ENCODE assay signal across 11 cellular contexts in the genomic region with DNA sequence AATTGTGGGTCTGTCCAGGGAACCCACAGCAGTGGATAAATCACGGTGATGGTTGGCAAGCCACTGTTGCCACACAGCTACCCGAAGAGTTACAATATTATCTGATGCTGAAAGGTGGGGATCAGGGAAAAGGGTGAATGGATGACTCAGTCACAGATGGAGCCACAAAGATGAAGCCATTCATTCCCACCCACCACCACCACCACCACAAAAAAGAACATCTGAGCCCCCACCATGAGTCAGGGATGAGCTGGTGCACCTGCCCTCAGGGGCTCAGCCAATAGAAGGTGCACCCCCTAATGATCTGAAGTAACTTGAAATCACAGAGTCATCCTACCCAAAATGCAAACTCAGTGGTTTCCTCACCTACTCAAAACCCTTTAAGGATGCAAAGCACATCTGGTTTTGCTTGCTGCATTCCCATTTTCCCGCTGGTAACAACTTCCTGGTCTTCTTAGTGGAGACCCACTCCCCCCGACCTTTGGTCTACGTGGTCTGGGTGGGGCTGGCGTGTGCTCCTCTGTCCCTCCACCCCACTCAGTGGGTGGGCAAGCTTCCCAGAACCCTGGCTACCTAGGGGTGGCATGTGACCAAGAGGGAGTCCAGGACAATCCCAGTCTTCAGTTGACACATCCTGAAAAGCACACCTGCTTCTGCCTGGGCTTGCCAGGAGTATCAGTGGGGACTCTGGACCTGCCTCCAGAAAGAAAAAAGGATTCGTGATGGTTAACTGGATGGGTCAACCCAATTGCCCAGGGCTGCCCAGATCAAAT.
DNase-seq lines count a peak whose midpoint lies in the region; ATAC-seq and TF ChIP-seq lines count a peak whose summit lies in the region.
"Had no signal": no experiment of that assay in that cellular context is flagged by ENCODE, and none has a peak within 500 bp of the region (broad histone marks: within the 10 kb centered on the region; RNA-seq: fewer than 3 reads in every experiment).

No MANE protein-coding gene starts in this region.

- peaks cover 41% of the 10 kb centered on the region for H3K27me3 ChIP-seq in HCT116 (ENCODE audit: insufficient read depth, low read length)
- peaks cover 5% of the 10 kb centered on the region for H3K27me3 ChIP-seq in skeletal muscle satellite cell (ENCODE audit: control insufficient read depth, insufficient read depth, low read length)

- no peaks in the 10 kb centered on the region for H3K36me3 Mint-ChIP-seq in activated T-cell treated with anti-CD3 and anti-CD28 coated beads, Interleukin-2, amount 50 U/mL, for 72 hours (ENCODE audit: insufficient read depth in 2 of 2)

- intact Hi-C loops in HCT116 (cut with micrococcal nuclease), result no loop called here

- H3K9me2 ChIP-seq in HCT116 (ENCODE audit: insufficient read depth), result no peaks in the 10 kb centered on the region

- no peak overlapping the region for H3K4me3 Mint-ChIP-seq in activated T-cell treated with anti-CD3 and anti-CD28 coated beads, Interleukin-2, amount 50 U/mL, for 72 hours

- H4K20me1 ChIP-seq in HCT116 (ENCODE audit: insufficient read depth), result no peaks in the 10 kb centered on the region

- H3K27ac Mint-ChIP-seq in activated T-cell treated with anti-CD3 and anti-CD28 coated beads, Interleukin-2, amount 50 U/mL, for 72 hours, result peak overlapping the region; percentile 20

- BruUV-seq in HCT116 (replicated peaks; lab: Mats Ljungman, UMichigan), result no TSS peak

- no peaks in the 10 kb centered on the region for H3K9me3 ChIP-seq in HCT116 (ENCODE audit: control insufficient read depth in 1 of 2, insufficient read depth in 1 of 2, low read depth in 1 of 2, low read length in 2 of 2)
- no peaks in the 10 kb centered on the region for H3K9me3 ChIP-seq in skeletal muscle satellite cell (replicated peaks; ENCODE audit: low read length)
- H3K9me3 ChIP-seq: esophagus squamous epithelium had no signal

- H3K79me2 ChIP-seq in HCT116 (ENCODE audit: insufficient read depth, low read length), result no peaks in the 10 kb centered on the region

- H2AFZ ChIP-seq in HCT116 (ENCODE audit: low read depth, low read length, poor library complexity, severe bottlenecking), result no peak overlapping the region

- peaks cover 3 to 5% of the 10 kb centered on the region in 2 donors for H3K9me3 Mint-ChIP-seq in activated T-cell treated with anti-CD3 and anti-CD28 coated beads, Interleukin-2, amount 50 U/mL, for 72 hours

- RAD21 ChIA-PET in HCT116 (lab: Charles Lee; ENCODE audit: low non-redundant PET in 1 of 2, low total read pairs in 2 of 2, uncharacterized antibody in 2 of 2, unreplicated experiment in 2 of 2), result no interaction called here

- H3K36me3 ChIP-seq in HCT116 (ENCODE audit: control insufficient read depth in 1 of 2, insufficient read depth in 2 of 2, low read length in 2 of 2) (no peaks in the 10 kb centered on the region), skeletal muscle satellite cell (ENCODE audit: insufficient read depth, low read length) (no peaks in the 10 kb centered on the region)
- H3K36me3 ChIP-seq: esophagus squamous epithelium had no signal

- H3K4me1 Mint-ChIP-seq in activated T-cell treated with anti-CD3 and anti-CD28 coated beads, Interleukin-2, amount 50 U/mL, for 72 hours (ENCODE audit: low read depth), result peaks cover 11% of the 10 kb centered on the region

- DNase-seq in AG08395 (ENCODE audit: low spot score) (peak; percentile 23), HCT116 (ENCODE audit: low read depth, low spot score) (no peak)
- DNase-seq in activated T-cell treated with anti-CD3 and anti-CD28 coated beads, Interleukin-2, amount 50 U/mL, for 72 hours, result peak; percentile 34 to 56
- DNase-seq: esophagus squamous epithelium, NCI-H1092, NCI-H82 had no signal

- H3K4me2 ChIP-seq in HCT116 (ENCODE audit: low read length) (no peak overlapping the region), skeletal muscle satellite cell (ENCODE audit: low read length) (no peak overlapping the region)

- H3K4me1 ChIP-seq in HCT116 (ENCODE audit: control insufficient read depth in 1 of 2, insufficient read depth in 2 of 2, low read length in 2 of 2) (no peaks in the 10 kb centered on the region), skeletal muscle satellite cell (ENCODE audit: control insufficient read depth, insufficient read depth, low read length) (peaks cover 14% of the 10 kb centered on the region)
- H3K4me1 ChIP-seq: esophagus squamous epithelium had no signal

- TF ChIP-seq CTCF in HCT116 (IDR thresholded peaks at IDR 0.05 in 2 of 3, conservative IDR thresholded peaks at IDR 0.05 in 1 of 3; ENCODE audit: borderline replicate concordance in 1 of 3, insufficient read depth in 1 of 3, low read depth in 2 of 3, low read length in 2 of 3), result no peak

- ATAC-seq in HCT116 (peak; percentile 34; the same call in 1 of the 2 replicates), GM19324 (IDR thresholded peaks at IDR 0.05; ENCODE audit: low FRiP score, unreplicated experiment) (no peak), GM21717 (IDR thresholded peaks at IDR 0.05; ENCODE audit: unreplicated experiment) (no peak), GM19328 (IDR thresholded peaks at IDR 0.05; ENCODE audit: unreplicated experiment) (no peak), GM18870 (IDR thresholded peaks at IDR 0.05; ENCODE audit: unreplicated experiment) (no peak)
- ATAC-seq in activated T-cell treated with anti-CD3 and anti-CD28 coated beads, Interleukin-2, amount 50 U/mL, for 72 hours (replicated peaks in 1 of 2), result peak; percentile 87 to 94

- POLR2A ChIA-PET in HCT116 (lab: Charles Lee), result no interaction called here

- CTCF ChIA-PET in HCT116 (lab: Charles Lee), result no interaction called here

- H3K27me3 Mint-ChIP-seq in activated T-cell treated with anti-CD3 and anti-CD28 coated beads, Interleukin-2, amount 50 U/mL, for 72 hours (ENCODE audit: low read depth), result peaks cover 50% of the 10 kb centered on the region

- no peak overlapping the region for H3K4me3 ChIP-seq in HCT116 (replicated peaks in 1 of 2; ENCODE audit: low read depth in 1 of 2, low read length in 2 of 2)
- H3K4me3 ChIP-seq in skeletal muscle satellite cell (ENCODE audit: low read length), result no peak overlapping the region
- H3K4me3 ChIP-seq: esophagus squamous epithelium had no signal

- H3K9ac ChIP-seq in HCT116 (ENCODE audit: low read length) (no peak overlapping the region), skeletal muscle satellite cell (ENCODE audit: low read depth, low read length) (peak overlapping the region; percentile 51)

- TF ChIP-seq RAD21 in HCT116 (IDR thresholded peaks at IDR 0.05; ENCODE audit: low read depth), result no peak

- TF ChIP-seq POLR2A in HCT116 (IDR thresholded peaks at IDR 0.05; ENCODE audit: borderline replicate concordance, extremely low read depth, insufficient read depth, insufficient read length), result no peak

- H3K27ac ChIP-seq in HCT116 (ENCODE audit: low read depth, low read length), result no peak overlapping the region
- H3K27ac ChIP-seq: esophagus squamous epithelium had no signal

TF ChIP-seq in HCT116, 20 proteins besides CTCF, POLR2A, EP300 and RAD21:
- TF ChIP-seq ELF1 (IDR thresholded peaks at IDR 0.05; ENCODE audit: borderline replicate concordance, low read depth) (no peak), SIN3A (IDR thresholded peaks at IDR 0.05; ENCODE audit: low read depth) (no peak), EZH2phosphoT487 (IDR thresholded peaks at IDR 0.05; ENCODE audit: borderline replicate concordance) (no peak), SP1 (IDR thresholded peaks at IDR 0.05; ENCODE audit: low read depth) (no peak), YY1 (IDR thresholded peaks at IDR 0.05; ENCODE audit: extremely low read depth, insufficient replicate concordance, low read depth, low read length) (no peak), FOSL1 (IDR thresholded peaks at IDR 0.05; ENCODE audit: low read depth) (no peak), ZFX (IDR thresholded peaks at IDR 0.05) (no peak), CEBPB (IDR thresholded peaks at IDR 0.05; ENCODE audit: low read depth) (no peak)
- TF ChIP-seq, protein P1, sequence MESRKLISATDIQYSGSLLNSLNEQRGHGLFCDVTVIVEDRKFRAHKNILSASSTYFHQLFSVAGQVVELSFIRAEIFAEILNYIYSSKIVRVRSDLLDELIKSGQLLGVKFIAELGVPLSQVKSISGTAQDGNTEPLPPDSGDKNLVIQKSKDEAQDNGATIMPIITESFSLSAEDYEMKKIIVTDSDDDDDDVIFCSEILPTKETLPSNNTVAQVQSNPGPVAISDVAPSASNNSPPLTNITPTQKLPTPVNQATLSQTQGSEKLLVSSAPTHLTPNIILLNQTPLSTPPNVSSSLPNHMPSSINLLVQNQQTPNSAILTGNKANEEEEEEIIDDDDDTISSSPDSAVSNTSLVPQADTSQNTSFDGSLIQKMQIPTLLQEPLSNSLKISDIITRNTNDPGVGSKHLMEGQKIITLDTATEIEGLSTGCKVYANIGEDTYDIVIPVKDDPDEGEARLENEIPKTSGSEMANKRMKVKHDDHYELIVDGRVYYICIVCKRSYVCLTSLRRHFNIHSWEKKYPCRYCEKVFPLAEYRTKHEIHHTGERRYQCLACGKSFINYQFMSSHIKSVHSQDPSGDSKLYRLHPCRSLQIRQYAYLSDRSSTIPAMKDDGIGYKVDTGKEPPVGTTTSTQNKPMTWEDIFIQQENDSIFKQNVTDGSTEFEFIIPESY (IDR thresholded peaks at IDR 0.05; ENCODE audit: extremely low read depth, insufficient replicate concordance, low read length), result no peak

Comparison
In these comparisons a context has a peak if more than half of its experiments do, and no peak if none do; other contexts are left out.
1. ATAC-seq: peak in HCT116 (single experiment) and activated T-cell treated with anti-CD3 and anti-CD28 coated beads, Interleukin-2, amount 50 U/mL, for 72 hours (2 of 2); none in GM19324 (single experiment), GM21717 (single experiment), GM19328 (single experiment) and GM18870 (single experiment).